In the genomic region with DNA sequence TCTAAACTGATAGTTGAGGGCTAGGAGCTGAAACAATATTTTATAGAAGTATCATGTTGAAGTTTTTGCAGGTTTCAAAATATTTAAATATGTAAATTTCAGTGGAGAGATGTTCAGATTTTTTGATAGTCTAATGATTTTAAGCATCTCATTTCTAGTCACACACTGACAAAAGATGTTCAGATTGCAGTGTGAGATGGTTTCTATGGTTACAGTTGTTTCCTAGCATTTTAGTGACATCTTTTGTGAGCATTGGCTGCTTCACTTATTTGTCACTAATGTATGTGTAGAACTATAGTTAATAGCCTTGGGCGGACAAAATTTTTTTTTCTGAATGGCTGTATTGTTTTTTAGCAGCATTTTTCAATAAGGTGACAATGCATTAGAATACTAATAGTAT, we compare ENCODE assay signal across 17 cellular contexts.
"Had no signal": no experiment of that assay in that cellular context is flagged by ENCODE, and none has a peak within 500 bp of the region (broad histone marks: within the 10 kb centered on the region; RNA-seq: fewer than 3 reads in every experiment).

No MANE protein-coding gene starts in this region.

- H3K4me3 Mint-ChIP-seq: activated CD8-positive, alpha-beta memory T cell treated with anti-CD3 and anti-CD28 coated beads, Interleukin-2, amount 10 ng/mL, durations not matched to agents 7 days and 5 days; activated T-cell treated with anti-CD3 and anti-CD28 coated beads, Interleukin-2, amount 50 U/mL, for 24 hours; naive thymus-derived CD4-positive, alpha-beta T cell; T-helper 2 cell treated with Interferon-gamma antibody and Interleukin-4, amounts not matched to agents 5 μg/mL and 100 μg/mL, for 36 hours had no signal

- H3K27me3 Mint-ChIP-seq: activated CD8-positive, alpha-beta memory T cell treated with anti-CD3 and anti-CD28 coated beads, Interleukin-2, amount 10 ng/mL, durations not matched to agents 7 days and 5 days; activated T-cell treated with anti-CD3 and anti-CD28 coated beads, Interleukin-2, amount 50 U/mL, for 24 hours had no signal

- H3K36me3 Mint-ChIP-seq: activated CD8-positive, alpha-beta memory T cell treated with anti-CD3 and anti-CD28 coated beads, Interleukin-2, amount 10 ng/mL, durations not matched to agents 7 days and 5 days; activated naive CD4-positive, alpha-beta T cell treated with anti-CD3 and anti-CD28 coated beads, Interleukin-2, amount 50 U/mL, for 72 hours; naive thymus-derived CD4-positive, alpha-beta T cell had no signal

- H3K9me3 Mint-ChIP-seq: activated T-cell treated with anti-CD3 and anti-CD28 coated beads, Interleukin-2, amount 50 U/mL, for 24 hours; T-helper 2 cell treated with Interferon-gamma antibody and Interleukin-4, amounts not matched to agents 5 μg/mL and 100 μg/mL, for 36 hours had no signal

- H3K9me3 ChIP-seq: esophagus squamous epithelium, upper lobe of left lung had no signal

- H3K27me3 ChIP-seq: brain microvascular endothelial cell, esophagus squamous epithelium, foreskin keratinocyte, upper lobe of left lung had no signal

- H3K4me1 Mint-ChIP-seq: activated CD8-positive, alpha-beta memory T cell treated with anti-CD3 and anti-CD28 coated beads, Interleukin-2, amount 10 ng/mL, durations not matched to agents 7 days and 5 days; naive thymus-derived CD4-positive, alpha-beta T cell had no signal

- H3K27ac ChIP-seq: esophagus squamous epithelium, foreskin keratinocyte, upper lobe of left lung had no signal

- H3K4me1 ChIP-seq: upper lobe of left lung had no signal

- H3K4me3 ChIP-seq: esophagus squamous epithelium, upper lobe of left lung had no signal

- H3K36me3 ChIP-seq: brain microvascular endothelial cell, esophagus squamous epithelium, upper lobe of left lung had no signal

- DNase-seq: activated CD4-positive, alpha-beta T cell treated with anti-CD3 and anti-CD28 coated beads, Interleukin-2, amount 50 U/mL, for 4 hours; activated CD8-positive, alpha-beta memory T cell treated with anti-CD3 and anti-CD28 coated beads, Interleukin-2, amount 10 ng/mL, durations not matched to agents 7 days and 5 days; activated effector memory CD4-positive, alpha-beta T cell treated with Interleukin-2 at 50 U/mL for 16 hours; activated T-cell treated with anti-CD3 and anti-CD28 coated beads, Interleukin-2, amount 50 U/mL, for 24 hours; amniotic stem cell; cerebellar nuclear complex; esophagus squamous epithelium; naive thymus-derived CD4-positive, alpha-beta T cell; posterior cingulate gyrus; stimulated activated naive CD4-positive, alpha-beta T cell treated with Interleukin-2 at 50 U/mL for 16 hours; upper lobe of left lung had no signal

- H3K27ac Mint-ChIP-seq: activated CD8-positive, alpha-beta memory T cell treated with anti-CD3 and anti-CD28 coated beads, Interleukin-2, amount 10 ng/mL, durations not matched to agents 7 days and 5 days; activated naive CD4-positive, alpha-beta T cell treated with anti-CD3 and anti-CD28 coated beads, Interleukin-2, amount 50 U/mL, for 72 hours; activated T-cell treated with anti-CD3 and anti-CD28 coated beads, Interleukin-2, amount 50 U/mL, for 24 hours; naive thymus-derived CD4-positive, alpha-beta T cell; T-helper 2 cell treated with Interferon-gamma antibody and Interleukin-4, amounts not matched to agents 5 μg/mL and 100 μg/mL, for 36 hours had no signal

- ATAC-seq: activated CD4-positive, CD25-positive, alpha-beta regulatory T cell treated with anti-CD3 and anti-CD28 coated beads, Interleukin-2, amount 50 U/mL, for 24 hours; activated CD8-positive, alpha-beta memory T cell treated with anti-CD3 and anti-CD28 coated beads, Interleukin-2, amount 10 ng/mL, durations not matched to agents 7 days and 5 days; activated naive CD4-positive, alpha-beta T cell treated with anti-CD3 and anti-CD28 coated beads, Interleukin-2, amount 50 U/mL, for 72 hours; naive thymus-derived CD4-positive, alpha-beta T cell; sciatic nerve had no signal
